Comparison of ENCODE assay signal across 17 cellular contexts in genomic region chr1:178739285-178740045, GRCh38. TPM values are rescaled to one million over a fixed set of nuclear protein-coding genes. Genes with fewer than 3 reads are reported as not detected.
DNase-seq lines count a peak whose midpoint lies in the region; ATAC-seq, FAIRE-seq and TF ChIP-seq lines count a peak whose summit lies in the region.
"Had no signal": no experiment of that assay in that cellular context is flagged by ENCODE, and none has a peak within 500 bp of the region (broad histone marks: within the 10 kb centered on the region; RNA-seq: fewer than 3 reads in every experiment).

No MANE protein-coding gene starts in this region.

- no peak overlapping the region for H2AK9ac ChIP-seq in IMR-90 (replicated peaks; ENCODE audit: low read depth, low read length, poor library complexity)

- no peak overlapping the region for H3K23ac ChIP-seq in IMR-90 (ENCODE audit: low read depth, low read length)

- H3K18ac ChIP-seq in IMR-90 (ENCODE audit: low read depth, low read length), result no peak overlapping the region

- TF ChIP-seq CTCF in AG10803 (conservative IDR thresholded peaks at IDR 0.05; ENCODE audit: low read length), result no peak
- TF ChIP-seq CTCF in IMR-90 (conservative IDR thresholded peaks at IDR 0.05; ENCODE audit: low read depth, low read length), result no peak
- TF ChIP-seq CTCF in astrocyte (IDR thresholded peaks at IDR 0.05; ENCODE audit: insufficient read depth, low read depth, low read length), result no peak
- no peak for TF ChIP-seq CTCF in fibroblast of villous mesenchyme (IDR thresholded peaks at IDR 0.05; ENCODE audit: insufficient read depth, low read depth, low read length)
- no peak for TF ChIP-seq CTCF in PC-9 (conservative IDR thresholded peaks at IDR 0.05)

- H2AFZ ChIP-seq in IMR-90 (replicated peaks; ENCODE audit: low read length, poor library complexity) (no peak overlapping the region), astrocyte (ENCODE audit: low read depth, low read length) (no peak overlapping the region), PC-9 (no peak overlapping the region)

- TF ChIP-seq RAD21 in IMR-90 (IDR thresholded peaks at IDR 0.05; ENCODE audit: low read length), result no peak

- dilution Hi-C loops in IMR-90 (cut with HindIII; ENCODE audit: low sequenced_read_pairs, unreplicated experiment), result no loop called here

- no peak overlapping the region for H2BK15ac ChIP-seq in IMR-90 (ENCODE audit: low read depth, low read length)

- H3K9me3 ChIP-seq in IMR-90 (ENCODE audit: control insufficient read depth, insufficient read depth, low read length) (no peaks in the 10 kb centered on the region), astrocyte (ENCODE audit: insufficient read depth, low read depth, low read length) (no peaks in the 10 kb centered on the region), PC-9 (ENCODE audit: insufficient read depth, low read depth) (no peaks in the 10 kb centered on the region)

- peak; percentile 81 for ATAC-seq in IMR-90 (ENCODE audit: low read depth)
- no peak for ATAC-seq in GM21447 (IDR thresholded peaks at IDR 0.05; ENCODE audit: unreplicated experiment)
- no peak for ATAC-seq in HG03175 (IDR thresholded peaks at IDR 0.05; ENCODE audit: unreplicated experiment)
- ATAC-seq: activated T-helper 17 cell treated with anti-CD3 and anti-CD28 coated beads, Interleukin-2, amount 50 U/mL, for 72 hours; naive thymus-derived CD8-positive, alpha-beta T cell had no signal

- H3F3A ChIP-seq in PC-9 (ENCODE audit: insufficient read depth, low read depth), result peaks cover 6% of the 10 kb centered on the region; the same call in 1 of the 2 replicates

- H3K9me1 ChIP-seq in IMR-90 (ENCODE audit: insufficient read depth, low read length), result no peaks in the 10 kb centered on the region; the same call in 1 of the 2 replicates

- H3K79me1 ChIP-seq in IMR-90 (ENCODE audit: low read depth in 1 of 2, low read length in 2 of 2), result peaks cover 20 to 43% of the 10 kb centered on the region in 2 experiments

- H3K36me3 ChIP-seq in IMR-90 (ENCODE audit: control insufficient read depth, insufficient read depth, low read length), result peaks cover 24% of the 10 kb centered on the region
- no peaks in the 10 kb centered on the region for H3K36me3 ChIP-seq in astrocyte (ENCODE audit: insufficient read depth, low read length)
- peaks cover 50% of the 10 kb centered on the region for H3K36me3 ChIP-seq in PC-9 (ENCODE audit: low read depth)

- no peak overlapping the region for H4K5ac ChIP-seq in IMR-90 (ENCODE audit: low read depth, low read length)

- H2BK20ac ChIP-seq in IMR-90 (ENCODE audit: low read depth, low read length), result no peak overlapping the region

- no peak for TF ChIP-seq POLR2A in IMR-90 (IDR thresholded peaks at IDR 0.05; ENCODE audit: low read depth, low read length)

- no peaks in the 10 kb centered on the region for H3K4me1 Mint-ChIP-seq in astrocyte (ENCODE audit: low read depth, unreplicated experiment)
- H3K4me1 Mint-ChIP-seq: activated T-helper 17 cell treated with anti-CD3 and anti-CD28 coated beads, Interleukin-2, amount 50 U/mL, for 72 hours had no signal

- no peak overlapping the region for H2BK120ac ChIP-seq in IMR-90 (ENCODE audit: low read depth, low read length)

- in situ Hi-C loops in IMR-90 (cut with MboI; ENCODE audit: low sequenced_read_pairs), result loop anchor here (10.0 kb wide), 1 partner anchor 195 kb away; no protein-coding TSS in a partner anchor

- no peaks in the 10 kb centered on the region for H3K79me2 ChIP-seq in astrocyte (ENCODE audit: insufficient read depth, low read length)
- H3K79me2 ChIP-seq in PC-9 (ENCODE audit: low read depth), result peaks cover 32% of the 10 kb centered on the region; the same call in 1 of the 2 replicates

- H4K91ac ChIP-seq in IMR-90 (ENCODE audit: insufficient read depth, low read depth, low read length), result no peak overlapping the region

- no peak overlapping the region for H3K4ac ChIP-seq in IMR-90 (ENCODE audit: low read depth, low read length)

- DNase-seq in AG10803 (ENCODE audit: low read depth), result peak; percentile 53
- peak; percentile 81 for DNase-seq in IMR-90
- no peak for DNase-seq in astrocyte (ENCODE audit: low read depth)
- DNase-seq in fibroblast of villous mesenchyme (ENCODE audit: low read depth), result peak; percentile 70
- no peak for DNase-seq in PC-9
- DNase-seq in NCI-H446 treated with DMSO at 0.1 percent for 48 hours (lab: John Stamatoyannopoulos, UW), result no peak
- DNase-seq: activated CD8-positive, alpha-beta memory T cell treated with anti-CD3 and anti-CD28 coated beads for 24 hours; amniotic stem cell; left cardiac atrium; naive thymus-derived CD8-positive, alpha-beta T cell; NCI-H1417 treated with DMSO at 0.1 percent for 48 hours; NCI-H446; SW 1271 had no signal

- intact Hi-C loops in IMR-90 (cut with micrococcal nuclease) (no loop called here), PC-9 (cut with micrococcal nuclease; ENCODE audit: unreplicated experiment) (no loop called here)

- H3K27ac ChIP-seq in IMR-90 (ENCODE audit: insufficient read depth, low read length) (no peak overlapping the region), astrocyte (ENCODE audit: low read depth, low read length) (no peak overlapping the region), PC-9 (no peak overlapping the region)
- H3K27ac ChIP-seq: coronary artery had no signal

- no TSS peak for BruUV-seq in IMR-90 (replicated peaks; lab: Mats Ljungman, UMichigan)
- BruUV-seq in PC-9 (replicated peaks; lab: Mats Ljungman, UMichigan), result no TSS peak

- H3K4me3 ChIP-seq in AG10803 (ENCODE audit: low read length) (no peak overlapping the region), IMR-90 (ENCODE audit: insufficient read depth, low read depth, low read length) (no peak overlapping the region), astrocyte (ENCODE audit: insufficient read depth, low read depth, low read length) (no peak overlapping the region), fibroblast of villous mesenchyme (ENCODE audit: low read depth, low read length) (no peak overlapping the region), PC-9 (no peak overlapping the region)
- H3K4me3 ChIP-seq: coronary artery had no signal

- peak; percentile 55 for FAIRE-seq in astrocyte (lab: Jason Lieb, UNC)

- H3K27ac Mint-ChIP-seq in astrocyte (ENCODE audit: unreplicated experiment), result no peak overlapping the region
- H3K27ac Mint-ChIP-seq: activated T-helper 17 cell treated with anti-CD3 and anti-CD28 coated beads, Interleukin-2, amount 50 U/mL, for 72 hours had no signal

- H2AK5ac ChIP-seq in IMR-90 (ENCODE audit: low read depth, low read length), result peak overlapping the region; percentile 59; the same call in 1 of the 2 replicates

- H3K36me3 Mint-ChIP-seq in astrocyte (ENCODE audit: low read depth, unreplicated experiment), result peaks cover 37% of the 10 kb centered on the region

- no peaks in the 10 kb centered on the region for H3K27me3 Mint-ChIP-seq in astrocyte (ENCODE audit: low read depth, unreplicated experiment)
- H3K27me3 Mint-ChIP-seq: activated T-helper 17 cell treated with anti-CD3 and anti-CD28 coated beads, Interleukin-2, amount 50 U/mL, for 72 hours; naive thymus-derived CD8-positive, alpha-beta T cell had no signal

- CTCF ChIA-PET in IMR-90 (lab: Yijun Ruan, JAX), result interaction anchor here (0.5 to 1.3 kb wide), 4 partner anchors 13 to 260 kb away, joined by 3 to 8 read pairs (median 4); no protein-coding TSS in a partner anchor
- CTCF ChIA-PET in PC-9 (lab: Charles Lee), result interaction anchor here (0.6 kb wide), 1 partner anchor 500 kb away, joined by 5 read pairs; no protein-coding TSS in a partner anchor

- POLR2A ChIA-PET in IMR-90 (lab: Charles Lee; ENCODE audit: unreplicated experiment), result no interaction called here
- POLR2A ChIA-PET in PC-9 (lab: Charles Lee; ENCODE audit: unreplicated experiment), result interaction anchor here (0.6 kb wide), 1 partner anchor 14 kb away, joined by 5 read pairs; the partner anchor contains the start of gene RALGPS2

- H3K27me3 ChIP-seq in IMR-90 (ENCODE audit: control insufficient read depth, insufficient read depth, low read length), result no peaks in the 10 kb centered on the region
- H3K27me3 ChIP-seq in astrocyte (ENCODE audit: insufficient read depth, low read length), result no peaks in the 10 kb centered on the region
- H3K27me3 ChIP-seq in PC-9 (ENCODE audit: insufficient read depth, low read depth), result no peaks in the 10 kb centered on the region

- H3K4me3 Mint-ChIP-seq in astrocyte (ENCODE audit: unreplicated experiment), result no peak overlapping the region
- H3K4me3 Mint-ChIP-seq: activated T-helper 17 cell treated with anti-CD3 and anti-CD28 coated beads, Interleukin-2, amount 50 U/mL, for 72 hours; naive thymus-derived CD8-positive, alpha-beta T cell had no signal

- H3K9ac ChIP-seq in IMR-90 (ENCODE audit: low read depth, low read length) (no peak overlapping the region), astrocyte (ENCODE audit: low read length) (no peak overlapping the region)

- no peaks in the 10 kb centered on the region; the same call in 1 of the 2 replicates for H3K4me1 ChIP-seq in IMR-90 (ENCODE audit: control insufficient read depth, insufficient read depth, low read length)
- H3K4me1 ChIP-seq in astrocyte (ENCODE audit: insufficient read depth, low read length), result no peaks in the 10 kb centered on the region
- no peaks in the 10 kb centered on the region for H3K4me1 ChIP-seq in PC-9 (replicated peaks; ENCODE audit: insufficient read depth)

- no peak overlapping the region for H3K56ac ChIP-seq in IMR-90 (ENCODE audit: extremely low read depth, insufficient read depth, low read length)

- H4K20me1 ChIP-seq in IMR-90 (ENCODE audit: insufficient read depth, low read length) (peaks cover 11% of the 10 kb centered on the region; the same call in 1 of the 2 replicates), astrocyte (ENCODE audit: insufficient read depth, low read length) (no peaks in the 10 kb centered on the region), PC-9 (ENCODE audit: insufficient read depth) (no peaks in the 10 kb centered on the region)

- H3K4me2 ChIP-seq in IMR-90 (ENCODE audit: low read depth, low read length) (no peak overlapping the region), astrocyte (ENCODE audit: low read length) (no peak overlapping the region), PC-9 (no peak overlapping the region)

- no peaks in the 10 kb centered on the region for H3K9me2 ChIP-seq in PC-9 (ENCODE audit: insufficient read depth)

- H3K14ac ChIP-seq in IMR-90 (replicated peaks; ENCODE audit: low read depth, low read length), result peak overlapping the region; percentile 23; the same call in 1 of the 2 replicates

- H2BK5ac ChIP-seq in IMR-90 (ENCODE audit: low read depth, low read length, poor library complexity, severe bottlenecking), result no peak overlapping the region

- peaks cover 6% of the 10 kb centered on the region for H3K9me3 Mint-ChIP-seq in astrocyte (ENCODE audit: unreplicated experiment)
- H3K9me3 Mint-ChIP-seq: activated T-helper 17 cell treated with anti-CD3 and anti-CD28 coated beads, Interleukin-2, amount 50 U/mL, for 72 hours had no signal

- no peak overlapping the region for H4K8ac ChIP-seq in IMR-90 (ENCODE audit: low read depth in 2 of 2, low read length in 2 of 2)

- 40% methylated on average over 1 of the region's 4 CpGs; no CpG with 5 or more reads in 1 of the 2 experiments for WGBS in IMR-90 (ENCODE audit: extremely low coverage in 2 of 2, insufficient read length in 1 of 2), 2 experiments

RNA-seq across cellular contexts. Expression of gene RALGPS2, which starts 14.4 kb away (rescaled TPM):
- total RNA-seq in IMR-90 (2012; rRNA removed) (97.8 and 148 TPM in 2 replicates), astrocyte (33.6 and 35.4 TPM in 2 replicates), fibroblast of villous mesenchyme (38.0 and 41.6 TPM in 2 replicates), PC-9 (2021) (49.8 and 62.4 TPM in 2 replicates)
- 9.7 and 13.8 TPM in 2 replicates for polyA plus RNA-seq in IMR-90 (2012; rRNA removed)
- polyA plus RNA-seq in IMR-90 (2012; cell fraction: cytosol; rRNA removed), result 3.7 and 5.6 TPM in 2 replicates
- polyA plus RNA-seq in IMR-90 (2012; cell fraction: nucleus; rRNA removed; ENCODE audit: low replicate concordance), result 5.6 and 27.7 TPM in 2 replicates

Comparison
In these comparisons a context has a peak if more than half of its experiments do, and no peak if none do; other contexts are left out.
1. DNase-seq: peak in AG10803 (single experiment), IMR-90 (single experiment) and fibroblast of villous mesenchyme (single experiment); none in astrocyte (single experiment), PC-9 (0 of 2) and NCI-H446 treated with DMSO at 0.1 percent for 48 hours (single experiment).